ENCODE assay signal across 29 cellular contexts in genomic region chr20:57065646-57066045, GRCh38.
DNase-seq lines count a peak whose midpoint lies in the region; ATAC-seq and TF ChIP-seq lines count a peak whose summit lies in the region.
"Had no signal": no experiment of that assay in that cellular context is flagged by ENCODE, and none has a peak within 500 bp of the region (broad histone marks: within the 10 kb centered on the region; RNA-seq: fewer than 3 reads in every experiment).

No MANE protein-coding gene starts in this region.

- peak overlapping the region; percentile 82 for H3K4me2 ChIP-seq in smooth muscle cell

- H3K4me1 ChIP-seq in smooth muscle cell (ENCODE audit: low read depth) = peaks cover 13% of the 10 kb centered on the region
- H3K4me1 ChIP-seq: gastrocnemius medialis, parathyroid adenoma had no signal

- peak overlapping the region; percentile 1 for H3K4me3 Mint-ChIP-seq in glutamatergic neuron (ENCODE audit: unreplicated experiment)
- H3K4me3 Mint-ChIP-seq in activated T-helper 1 cell treated with anti-CD3 and anti-CD28 coated beads, Interleukin-12 subunit alpha, Interleukin-12 subunit beta, Interleukin-2, Interleukin-4 antibody, amounts not matched to agents 30 ng/mL and 10 ng/mL and 1 ng/mL, durations not matched to agents 14 hours and 24 hours and 36 hours = no peak overlapping the region
- H3K4me3 Mint-ChIP-seq: activated naive CD4-positive, alpha-beta T cell treated with anti-CD3 and anti-CD28 coated beads, Interleukin-2, amount 50 U/mL, for 24 hours; CD4-positive, CD25-positive, alpha-beta regulatory T cell; neural crest cell; T-helper 17 cell had no signal

- DNase-seq in activated effector memory CD4-positive, alpha-beta T cell treated with anti-CD3 and anti-CD28 coated beads, Interleukin-2, amount 50 U/mL, for 16 hours = peak; percentile 21
- no peak for DNase-seq in activated effector memory CD4-positive, alpha-beta T cell treated with Interleukin-2 at 50 U/mL for 16 hours
- DNase-seq in RPMI7951 (ENCODE audit: low read depth) = peak; percentile 91
- DNase-seq in glutamatergic neuron = no peak
- no peak for DNase-seq in smooth muscle cell (lab: John Stamatoyannopoulos, UW; ENCODE audit: unreplicated experiment)
- no peak for DNase-seq in AML-193 (lab: John Stamatoyannopoulos, UW)
- no peak for DNase-seq in activated T-helper 1 cell treated with anti-CD3 and anti-CD28 coated beads, Interleukin-12 subunit alpha, Interleukin-12 subunit beta, Interleukin-2, Interleukin-4 antibody, amounts not matched to agents 30 ng/mL and 10 ng/mL and 1 ng/mL, durations not matched to agents 14 hours and 24 hours and 36 hours (ENCODE audit: low spot score)
- DNase-seq: activated CD4-positive, alpha-beta T cell treated with anti-CD3 and anti-CD28 coated beads, Interleukin-2, amount 50 U/mL, for 4 hours; amygdala; Calu3; CD4-positive, CD25-positive, alpha-beta regulatory T cell; cortex of kidney; DMS79 treated with DMSO at 0.1 percent for 48 hours; gastrocnemius medialis; hypothalamus; left cardiac atrium; NCI-H1092 treated with DMSO at 0.1 percent for 48 hours; NCI-H187; NCI-H82; Right ventricle myocardium superior; small intestine; stimulated activated naive CD8-positive, alpha-beta T cell treated with anti-CD3 and anti-CD28 coated beads, Interleukin-15, Interleukin-2, amounts not matched to agents 100 U/mL and 50 U/mL, for 24 hours; T-helper 17 cell had no signal

- peaks cover 26% of the 10 kb centered on the region for H3K4me1 Mint-ChIP-seq in glutamatergic neuron (ENCODE audit: low read depth, unreplicated experiment)
- H3K4me1 Mint-ChIP-seq in activated T-helper 1 cell treated with anti-CD3 and anti-CD28 coated beads, Interleukin-12 subunit alpha, Interleukin-12 subunit beta, Interleukin-2, Interleukin-4 antibody, amounts not matched to agents 30 ng/mL and 10 ng/mL and 1 ng/mL, durations not matched to agents 14 hours and 24 hours and 36 hours (ENCODE audit: low read depth) = no peaks in the 10 kb centered on the region
- H3K4me1 Mint-ChIP-seq: activated naive CD4-positive, alpha-beta T cell treated with anti-CD3 and anti-CD28 coated beads, Interleukin-2, amount 50 U/mL, for 24 hours; CD4-positive, CD25-positive, alpha-beta regulatory T cell; T-helper 17 cell had no signal

- no peaks in the 10 kb centered on the region for H3K36me3 ChIP-seq in smooth muscle cell (ENCODE audit: low read depth)
- H3K36me3 ChIP-seq: esophagus muscularis mucosa, gastrocnemius medialis had no signal

- peak overlapping the region; percentile 49 for H3K9ac ChIP-seq in smooth muscle cell (ENCODE audit: low read depth)
- H3K9ac ChIP-seq: parathyroid adenoma had no signal

- peaks cover 4% of the 10 kb centered on the region for H3K27me3 Mint-ChIP-seq in glutamatergic neuron (ENCODE audit: unreplicated experiment)
- H3K27me3 Mint-ChIP-seq in activated T-helper 1 cell treated with anti-CD3 and anti-CD28 coated beads, Interleukin-12 subunit alpha, Interleukin-12 subunit beta, Interleukin-2, Interleukin-4 antibody, amounts not matched to agents 30 ng/mL and 10 ng/mL and 1 ng/mL, durations not matched to agents 14 hours and 24 hours and 36 hours (ENCODE audit: insufficient read depth) = peaks cover 17% of the 10 kb centered on the region

- H3K27me3 ChIP-seq in smooth muscle cell (ENCODE audit: low read depth) = no peaks in the 10 kb centered on the region

- peak overlapping the region; percentile 72 for H2AFZ ChIP-seq in smooth muscle cell (ENCODE audit: low read depth)
- H2AFZ ChIP-seq: parathyroid adenoma had no signal

- no peaks in the 10 kb centered on the region for H3K9me3 ChIP-seq in smooth muscle cell (replicated peaks; ENCODE audit: low read depth)
- H3K9me3 ChIP-seq: esophagus muscularis mucosa, gastrocnemius medialis had no signal

- H3K4me3 ChIP-seq in smooth muscle cell = no peak overlapping the region
- H3K4me3 ChIP-seq: esophagus muscularis mucosa, gastrocnemius medialis had no signal

- H3K36me3 Mint-ChIP-seq in glutamatergic neuron (ENCODE audit: unreplicated experiment) = no peaks in the 10 kb centered on the region
- no peaks in the 10 kb centered on the region for H3K36me3 Mint-ChIP-seq in activated T-helper 1 cell treated with anti-CD3 and anti-CD28 coated beads, Interleukin-12 subunit alpha, Interleukin-12 subunit beta, Interleukin-2, Interleukin-4 antibody, amounts not matched to agents 30 ng/mL and 10 ng/mL and 1 ng/mL, durations not matched to agents 14 hours and 24 hours and 36 hours (ENCODE audit: low read depth)
- H3K36me3 Mint-ChIP-seq: activated naive CD4-positive, alpha-beta T cell treated with anti-CD3 and anti-CD28 coated beads, Interleukin-2, amount 50 U/mL, for 24 hours; CD4-positive, CD25-positive, alpha-beta regulatory T cell had no signal

- intact Hi-C loops in activated T-helper 1 cell treated with anti-CD3 and anti-CD28 coated beads, Interleukin-12 subunit alpha, Interleukin-12 subunit beta, Interleukin-2, Interleukin-4 antibody, amounts not matched to agents 30 ng/mL and 10 ng/mL and 1 ng/mL, durations not matched to agents 14 hours and 24 hours and 36 hours (cut with micrococcal nuclease) = no loop called here

- H3K79me2 ChIP-seq in smooth muscle cell (ENCODE audit: low read depth) = no peaks in the 10 kb centered on the region
- H3K79me2 ChIP-seq: parathyroid adenoma had no signal

- peaks cover 2% of the 10 kb centered on the region for H3K9me3 Mint-ChIP-seq in glutamatergic neuron (ENCODE audit: unreplicated experiment)
- H3K9me3 Mint-ChIP-seq in activated T-helper 1 cell treated with anti-CD3 and anti-CD28 coated beads, Interleukin-12 subunit alpha, Interleukin-12 subunit beta, Interleukin-2, Interleukin-4 antibody, amounts not matched to agents 30 ng/mL and 10 ng/mL and 1 ng/mL, durations not matched to agents 14 hours and 24 hours and 36 hours = no peaks in the 10 kb centered on the region
- H3K9me3 Mint-ChIP-seq: activated naive CD4-positive, alpha-beta T cell treated with anti-CD3 and anti-CD28 coated beads, Interleukin-2, amount 50 U/mL, for 24 hours; CD4-positive, CD25-positive, alpha-beta regulatory T cell; neural crest cell had no signal

- H3F3A ChIP-seq in smooth muscle cell (ENCODE audit: low read depth) = peaks cover 9% of the 10 kb centered on the region

- TF ChIP-seq CTCF in glutamatergic neuron (IDR thresholded peaks at IDR 0.05; ENCODE audit: partially characterized antibody, unreplicated experiment) (no peak), smooth muscle cell (IDR thresholded peaks at IDR 0.05; ENCODE audit: borderline replicate concordance, insufficient read depth, poor library complexity, severe bottlenecking) (no peak)

- no peak overlapping the region for H3K27ac Mint-ChIP-seq in glutamatergic neuron (ENCODE audit: unreplicated experiment)
- no peak overlapping the region for H3K27ac Mint-ChIP-seq in activated T-helper 1 cell treated with anti-CD3 and anti-CD28 coated beads, Interleukin-12 subunit alpha, Interleukin-12 subunit beta, Interleukin-2, Interleukin-4 antibody, amounts not matched to agents 30 ng/mL and 10 ng/mL and 1 ng/mL, durations not matched to agents 14 hours and 24 hours and 36 hours
- H3K27ac Mint-ChIP-seq: activated naive CD4-positive, alpha-beta T cell treated with anti-CD3 and anti-CD28 coated beads, Interleukin-2, amount 50 U/mL, for 24 hours; CD4-positive, CD25-positive, alpha-beta regulatory T cell; T-helper 17 cell had no signal

- no peak for ATAC-seq in HG03139 (IDR thresholded peaks at IDR 0.05; ENCODE audit: unreplicated experiment)
- ATAC-seq: gastrocnemius medialis; left cardiac atrium; stimulated activated naive CD8-positive, alpha-beta T cell treated with anti-CD3 and anti-CD28 coated beads, Interleukin-15, Interleukin-2, amounts not matched to agents 100 U/mL and 50 U/mL, for 24 hours; T-helper 17 cell had no signal

- WGBS in smooth muscle cell (ENCODE audit: low lambda C conversion rate) = 10% methylated on average over 7 of the region's 7 CpGs

- peak overlapping the region; percentile 90 for H3K27ac ChIP-seq in smooth muscle cell (ENCODE audit: low read depth)
- H3K27ac ChIP-seq: 22Rv1, esophagus muscularis mucosa, gastrocnemius medialis, parathyroid adenoma had no signal

- no peaks in the 10 kb centered on the region for H4K20me1 ChIP-seq in smooth muscle cell (ENCODE audit: low read depth)

Comparison
In these comparisons a context has a peak if more than half of its experiments do, and no peak if none do; other contexts are left out.
1. DNase-seq: peak in activated effector memory CD4-positive, alpha-beta T cell treated with anti-CD3 and anti-CD28 coated beads, Interleukin-2, amount 50 U/mL, for 16 hours (single experiment) and RPMI7951 (single experiment); none in activated effector memory CD4-positive, alpha-beta T cell treated with Interleukin-2 at 50 U/mL for 16 hours (single experiment), glutamatergic neuron (single experiment), smooth muscle cell (single experiment), AML-193 (0 of 2) and activated T-helper 1 cell treated with anti-CD3 and anti-CD28 coated beads, Interleukin-12 subunit alpha, Interleukin-12 subunit beta, Interleukin-2, Interleukin-4 antibody, amounts not matched to agents 30 ng/mL and 10 ng/mL and 1 ng/mL, durations not matched to agents 14 hours and 24 hours and 36 hours (single experiment).